1 cellular context compared by ENCODE assay signal in genomic region chr14:105410642-105411016, GRCh38.
TF ChIP-seq lines count a peak whose summit lies in the region.

No MANE protein-coding gene starts in this region.

TF ChIP-seq in IMR-90, 13 proteins besides CTCF, POLR2A, EP300 and RAD21 (continued from another document):
- TF ChIP-seq USF2 (IDR thresholded peaks at IDR 0.05; ENCODE audit: low read depth, low read length) (no peak), MAFK (IDR thresholded peaks at IDR 0.05; ENCODE audit: low read depth, low read length) (no peak), RFX5 (IDR thresholded peaks at IDR 0.05; ENCODE audit: low read depth, low read length) (no peak), ELK1 (IDR thresholded peaks at IDR 0.05; ENCODE audit: borderline replicate concordance, low read depth, low read length) (no peak), MXI1 (IDR thresholded peaks at IDR 0.05; ENCODE audit: borderline replicate concordance, low read depth, low read length) (no peak), NFE2L2 (IDR thresholded peaks at IDR 0.05; ENCODE audit: low read depth, low read length) (no peak), MAZ (IDR thresholded peaks at IDR 0.05; ENCODE audit: borderline replicate concordance, low read depth, low read length) (no peak)
TF ChIP-seq in IMR-90: peak in this region for 0.
